Comparison of ENCODE assay signal across 7 cellular contexts in the genomic region with DNA sequence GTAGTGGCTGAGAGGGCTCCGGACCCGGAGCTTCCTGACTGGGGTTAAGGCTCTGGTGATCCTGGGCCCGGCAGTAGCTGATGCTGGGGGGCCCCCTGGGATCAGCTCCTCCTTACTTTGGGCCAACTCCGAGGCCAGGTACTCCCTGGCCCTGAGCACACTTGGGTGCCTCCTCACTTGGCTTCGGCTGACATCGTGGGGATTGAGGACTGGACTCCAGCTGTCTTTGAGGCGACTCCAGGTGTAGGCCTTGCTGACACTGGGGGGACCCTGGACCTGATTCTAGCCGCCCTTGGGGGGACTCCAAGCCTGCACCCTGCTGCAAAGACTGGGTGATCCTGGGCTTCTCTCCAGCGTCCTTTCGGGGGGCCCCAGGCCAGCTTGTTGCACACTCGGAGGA.
"Had no signal": no experiment of that assay in that cellular context is flagged by ENCODE, and none has a peak within 500 bp of the region (broad histone marks: within the 10 kb centered on the region; RNA-seq: fewer than 3 reads in every experiment).

No MANE protein-coding gene starts in this region.

- H3K4me1 ChIP-seq: HAP-1 had no signal

- H3K9me3 ChIP-seq: HAP-1 had no signal

- H2AFZ ChIP-seq: GM23338 had no signal

- DNase-seq: HFFc6, IMR-90, KG1 had no signal

- H3K4me2 ChIP-seq: GM23338 had no signal

- H3K4me3 ChIP-seq: GM23338, HAP-1, K562 had no signal

- ATAC-seq: GM23338, HCT116 had no signal

- H3K36me3 ChIP-seq: HAP-1 had no signal
